ENCODE assay signal across 8 cellular contexts in the genomic region with DNA sequence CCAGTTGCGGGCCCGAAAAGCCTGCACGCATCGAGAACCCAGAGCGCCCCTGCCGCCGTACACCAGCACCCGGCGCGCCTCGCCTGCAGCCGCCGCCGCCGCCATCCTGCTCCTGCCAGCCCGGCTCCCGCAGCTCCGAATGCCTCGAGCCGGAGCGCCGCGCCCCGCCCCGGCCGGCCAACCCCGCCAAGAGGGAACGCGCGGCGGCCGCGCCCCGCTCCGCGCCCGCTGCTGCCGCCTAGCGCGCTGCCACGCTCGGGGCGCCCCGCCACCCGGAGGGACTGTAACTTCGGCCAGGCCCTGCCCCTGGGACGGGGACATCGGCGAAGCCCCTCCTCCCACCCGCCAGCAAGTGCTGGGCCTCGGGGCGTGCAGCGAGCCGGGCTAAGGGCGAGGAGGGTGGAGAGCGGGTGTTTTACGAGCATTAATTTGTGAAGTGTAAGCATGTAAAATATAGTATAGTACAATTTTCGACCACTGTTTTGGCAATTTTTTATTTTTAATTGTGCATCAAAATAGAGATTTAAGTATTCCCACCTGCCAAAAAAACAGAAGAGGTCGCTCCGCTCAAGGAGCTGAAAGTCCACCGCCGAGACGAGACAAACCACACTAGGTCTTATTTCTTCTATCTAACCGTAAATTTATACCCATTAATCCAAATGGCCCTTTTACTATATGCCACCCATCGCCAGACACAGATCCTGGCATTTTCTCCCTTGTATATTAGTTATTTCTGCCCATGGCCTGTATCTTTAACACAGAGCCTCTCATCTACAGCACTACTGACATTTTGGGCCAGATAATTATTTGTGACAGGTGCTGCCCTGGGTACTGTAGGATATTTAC. TPM values are rescaled to one million over a fixed set of nuclear protein-coding genes. Genes with fewer than 3 reads are reported as not detected.
DNase-seq lines count a peak whose midpoint lies in the region; ATAC-seq and TF ChIP-seq lines count a peak whose summit lies in the region.

A gene (minus strand): TSS at position 141 of the 846 bp plus-strand sequence. CDS start 36 bp downstream, at position 105.

- H3K4me1 ChIP-seq in transverse colon: peaks cover 0 to 16% (median 11%) of the 10 kb centered on the region in 4 donors

- peak within 1 kb of the TSS; percentile 62 to 88 (median 86) for H3K27ac ChIP-seq in transverse colon

- TF ChIP-seq EP300 in transverse colon (IDR thresholded peaks at IDR 0.05; ENCODE audit: low read depth): no peak

- DNase-seq in G401 (ENCODE audit: low spot score) (peak; percentile 72), KBM-7 (peak; percentile 76), SW480 (ENCODE audit: low spot score) (peak; percentile 78), cardiac septum (ENCODE audit: low spot score) (peak; percentile 90), pons (ENCODE audit: low spot score) (peak; percentile 89), transverse colon (peak; percentile 85)
- DNase-seq in activated naive CD8-positive, alpha-beta T cell treated with anti-CD3 and anti-CD28 coated beads, Interleukin-2, amount 50 U/mL, for 16 hours (ENCODE audit: low read depth, low spot score): peak; percentile 48

- peak within 1 kb of the TSS; percentile 59 to 90 (median 84) for H3K4me3 ChIP-seq in transverse colon

- WGBS in transverse colon (ENCODE audit: low coverage in 1 of 2), 2 donors: 4 to 10% methylated on average over 8 to 48 of the region's 65 CpGs

- ATAC-seq in GM21717 (IDR thresholded peaks at IDR 0.05; ENCODE audit: unreplicated experiment): peak; percentile 97

- in situ Hi-C loops in G401 (cut with HindIII; ENCODE audit: low sequenced_read_pairs): no loop called here
- in situ Hi-C loops in KBM-7 (cut with MboI; ENCODE audit: low pct_unique_long_range_greater_than_20kb, low sequenced_read_pairs): no loop called here
- in situ Hi-C loops in transverse colon (cut with MboI; ENCODE audit: low pct_ligation_motif_present in 1 of 4, low pct_unique_long_range_greater_than_20kb in 1 of 4, low sequenced_read_pairs in 3 of 4): no loop called here

- no peaks in the 10 kb centered on the region for H3K36me3 ChIP-seq in transverse colon

- TF ChIP-seq CTCF in transverse colon (IDR thresholded peaks at IDR 0.05): peak in 4 of 5 experiments; percentile 29 to 40 (median 34)

- H3K9me3 ChIP-seq in transverse colon: no peaks in the 10 kb centered on the region

- TF ChIP-seq POLR2A in transverse colon (IDR thresholded peaks at IDR 0.05): no peak

- H3K27me3 ChIP-seq in transverse colon: no peaks in the 10 kb centered on the region

- intact Hi-C loops in cardiac septum (cut with DNase I) (no loop called here), transverse colon (cut with DNase I; ENCODE audit: low total_unique reads) (no loop called here)

RNA-seq across cellular contexts. Expression of the gene that starts here (rescaled TPM):
- total RNA-seq in G401 (2014; rRNA removed; shearing (Covaris generic)): 70.7 and 75.4 TPM in 2 replicates
- 38.2 TPM for total RNA-seq in cardiac septum
- total RNA-seq in transverse colon: 10 to 100 TPM in 3 of 4 donors, not detected in 1; 11.4 to 32.4 (median 13.0) TPM

Comparison
In these comparisons a context has a peak if more than half of its experiments do, and no peak if none do; other contexts are left out.
1. Peak in every context shown above with its lines: DNase-seq, ATAC-seq, H3K4me3 ChIP-seq and H3K27ac ChIP-seq.